Comparison of ENCODE assay signal across 21 cellular contexts in the genomic region with DNA sequence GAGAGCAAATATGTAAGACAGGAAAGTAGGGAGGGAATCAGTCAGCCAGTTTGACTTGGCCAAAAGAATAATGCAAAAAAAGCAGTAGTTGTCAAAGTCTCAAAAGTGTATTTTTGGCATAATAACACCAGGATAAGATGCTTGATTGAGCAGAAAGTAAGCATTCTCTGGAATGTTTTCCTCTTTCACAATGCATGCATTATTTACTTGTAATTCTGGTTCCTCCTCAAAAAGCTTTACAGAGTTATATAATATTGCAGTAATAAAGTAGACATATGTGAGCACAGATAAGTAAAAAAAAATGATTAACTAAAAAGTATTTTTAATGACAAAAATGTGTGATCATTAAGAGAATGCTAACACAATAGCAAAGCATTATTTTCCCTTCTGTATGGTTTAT.
"Had no signal": no experiment of that assay in that cellular context is flagged by ENCODE, and none has a peak within 500 bp of the region (broad histone marks: within the 10 kb centered on the region; RNA-seq: fewer than 3 reads in every experiment).

No MANE protein-coding gene starts in this region.

- H3K27ac ChIP-seq: brain microvascular endothelial cell, coronary artery, neutrophil, skin epidermis, vagina had no signal

- H3K4me1 ChIP-seq: vagina had no signal

- H3K36me3 ChIP-seq: brain microvascular endothelial cell, neutrophil, vagina had no signal

- H3K4me3 ChIP-seq: coronary artery, dorsolateral prefrontal cortex, skin epidermis, vagina had no signal

- DNase-seq: activated B cell treated with CpG ODN at 0.5 μM for 24 hours; activated CD8-positive, alpha-beta memory T cell treated with anti-CD3 and anti-CD28 coated beads, Interleukin-2, amount 10 ng/mL, durations not matched to agents 7 days and 5 days; activated CD8-positive, alpha-beta T cell treated with anti-CD3 and anti-CD28 coated beads, Interleukin-2, amount 10 ng/mL, durations not matched to agents 7 days and 5 days; activated naive CD4-positive, alpha-beta T cell; activated T-cell treated with anti-CD3 and anti-CD28 coated beads, Interleukin-2, amount 50 U/mL, for 72 hours; aorta; brain microvascular endothelial cell; dorsolateral prefrontal cortex; effector memory CD4-positive, alpha-beta T cell; foreskin fibroblast; islet precursor cell; left cardiac atrium; naive B cell; nephron progenitor cell; retina; stimulated activated CD4-positive, alpha-beta T cell treated with anti-CD3 and anti-CD28 coated beads, Interleukin-4, amount 100 ng/mL, for 24 hours; T-cell had no signal

- H3K27me3 ChIP-seq: brain microvascular endothelial cell, dorsolateral prefrontal cortex, neutrophil, vagina had no signal

- H3K9me3 ChIP-seq: neutrophil, vagina had no signal
